Comparison of ENCODE assay signal across 9 cellular contexts in the genomic region with DNA sequence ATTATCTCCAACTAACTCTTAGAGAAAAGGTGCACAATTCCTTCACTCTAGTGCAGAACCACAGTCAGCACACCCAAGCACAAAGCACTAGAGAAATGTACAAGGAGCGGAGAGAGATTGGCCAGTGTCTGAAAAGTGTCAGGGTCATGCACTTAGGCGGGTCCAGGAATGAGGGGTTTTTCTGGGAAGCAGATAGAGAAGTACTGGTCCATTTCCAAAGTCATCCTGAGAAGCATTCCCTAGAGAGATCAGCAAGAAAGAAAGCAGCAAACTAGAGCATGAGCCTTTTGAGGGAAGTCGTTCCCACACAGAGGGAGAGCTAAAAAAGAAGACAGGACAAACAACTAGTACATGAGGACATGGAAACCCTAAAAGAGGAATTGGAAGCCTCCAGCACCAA.
DNase-seq lines count a peak whose midpoint lies in the region; TF ChIP-seq lines count a peak whose summit lies in the region.
"Had no signal": no experiment of that assay in that cellular context is flagged by ENCODE, and none has a peak within 500 bp of the region (broad histone marks: within the 10 kb centered on the region; RNA-seq: fewer than 3 reads in every experiment).

No MANE protein-coding gene starts in this region.

- intact Hi-C loops in posterior cingulate gyrus (cut with DNase I): no loop called here

- no peaks in the 10 kb centered on the region for H3K27me3 ChIP-seq in KMS-11 (ENCODE audit: insufficient read depth, low read depth)
- no peaks in the 10 kb centered on the region for H3K27me3 ChIP-seq in thymus (ENCODE audit: control insufficient read depth, insufficient read depth)

- DNase-seq in activated CD4-positive, alpha-beta T cell treated with anti-CD3 and anti-CD28 coated beads, Interleukin-2, amount 10 ng/mL, durations not matched to agents 7 days and 5 days: no peak
- DNase-seq in activated CD4-positive, alpha-beta T cell treated with anti-CD3 and anti-CD28 coated beads, Interleukin-2, amount 50 U/mL, for 4 hours: no peak
- DNase-seq in fibroblast of peridontal ligament (ENCODE audit: extremely low read depth) (peak; percentile 45), posterior cingulate gyrus (no peak), glomerular visceral epithelial cell (ENCODE audit: extremely low spot score) (no peak)
- DNase-seq in activated CD4-positive, alpha-beta T cell treated with anti-CD3 and anti-CD28 coated beads for 4 hours: no peak

- 72% methylated on average over 3 of the region's 3 CpGs for WGBS in thymus

- H3K36me3 ChIP-seq in KMS-11 (ENCODE audit: insufficient read depth): no peaks in the 10 kb centered on the region
- no peaks in the 10 kb centered on the region for H3K36me3 ChIP-seq in thymus (ENCODE audit: control insufficient read depth, insufficient read depth)
- H3K36me3 ChIP-seq: lower lobe of right lung had no signal

- H3K79me2 ChIP-seq in KMS-11 (ENCODE audit: insufficient read depth, low read depth): peaks cover 4% of the 10 kb centered on the region; the same call in 1 of the 2 replicates

- no peaks in the 10 kb centered on the region for H4K20me1 ChIP-seq in KMS-11 (ENCODE audit: insufficient read depth)

- H3K4me3 Mint-ChIP-seq in activated CD4-positive, alpha-beta T cell treated with anti-CD3 and anti-CD28 coated beads, Interleukin-2, amount 10 ng/mL, durations not matched to agents 7 days and 5 days: peak overlapping the region; percentile 58

- H3K27ac Mint-ChIP-seq in activated CD4-positive, alpha-beta T cell treated with anti-CD3 and anti-CD28 coated beads, Interleukin-2, amount 10 ng/mL, durations not matched to agents 7 days and 5 days: peak overlapping the region; percentile 94

- H3K4me2 ChIP-seq in KMS-11: peak overlapping the region; percentile 72

- H3K27ac ChIP-seq in KMS-11: peak overlapping the region; percentile 90
- H3K27ac ChIP-seq in thymus (ENCODE audit: low read depth): peak overlapping the region; percentile 25
- H3K27ac ChIP-seq: lower lobe of right lung had no signal

- CTCF ChIA-PET in activated CD4-positive, alpha-beta T cell treated with anti-CD3 and anti-CD28 coated beads, Interleukin-2, amount 10 ng/mL, durations not matched to agents 7 days and 5 days (lab: Charles Lee): interaction anchor here (0.6 to 3.4 kb wide), 3 partner anchors 11 to 59 kb away, joined by 3 to 11 read pairs (median 3); no protein-coding TSS in a partner anchor

- peaks cover 80% of the 10 kb centered on the region for H3K4me1 Mint-ChIP-seq in activated CD4-positive, alpha-beta T cell treated with anti-CD3 and anti-CD28 coated beads, Interleukin-2, amount 10 ng/mL, durations not matched to agents 7 days and 5 days

- H2AFZ ChIP-seq in KMS-11 (ENCODE audit: low read depth): no peak overlapping the region

- H3K9me3 Mint-ChIP-seq in activated CD4-positive, alpha-beta T cell treated with anti-CD3 and anti-CD28 coated beads, Interleukin-2, amount 10 ng/mL, durations not matched to agents 7 days and 5 days: no peaks in the 10 kb centered on the region

- H3K4me1 ChIP-seq in KMS-11 (ENCODE audit: low read depth, poor library complexity, severe bottlenecking): peaks cover 68% of the 10 kb centered on the region
- peaks cover 2% of the 10 kb centered on the region for H3K4me1 ChIP-seq in thymus (ENCODE audit: control insufficient read depth, insufficient read depth, low read length)

- TF ChIP-seq CTCF in KMS-11 (conservative IDR thresholded peaks at IDR 0.05; ENCODE audit: low read depth, low read length): no peak

- POLR2A ChIA-PET in activated CD4-positive, alpha-beta T cell treated with anti-CD3 and anti-CD28 coated beads, Interleukin-2, amount 10 ng/mL, durations not matched to agents 7 days and 5 days (lab: Charles Lee): no interaction called here

- peaks cover 50% of the 10 kb centered on the region for H3K36me3 Mint-ChIP-seq in activated CD4-positive, alpha-beta T cell treated with anti-CD3 and anti-CD28 coated beads, Interleukin-2, amount 10 ng/mL, durations not matched to agents 7 days and 5 days (ENCODE audit: low read depth)

- H3K9ac ChIP-seq in KMS-11: peak overlapping the region; percentile 63

- H3K9me3 ChIP-seq in thymus (ENCODE audit: control insufficient read depth): no peaks in the 10 kb centered on the region
- H3K9me3 ChIP-seq: lower lobe of right lung had no signal

- no peaks in the 10 kb centered on the region for H3K27me3 Mint-ChIP-seq in activated CD4-positive, alpha-beta T cell treated with anti-CD3 and anti-CD28 coated beads, Interleukin-2, amount 10 ng/mL, durations not matched to agents 7 days and 5 days

- H3K4me3 ChIP-seq in KMS-11 (IDR thresholded peaks at IDR 0.05; ENCODE audit: insufficient read depth, low read depth, low read length) (no peak overlapping the region), thymus (ENCODE audit: low read length) (no peak overlapping the region)
- H3K4me3 ChIP-seq: lower lobe of right lung had no signal
